ENCODE assay signal across 15 cellular contexts in the genomic region with DNA sequence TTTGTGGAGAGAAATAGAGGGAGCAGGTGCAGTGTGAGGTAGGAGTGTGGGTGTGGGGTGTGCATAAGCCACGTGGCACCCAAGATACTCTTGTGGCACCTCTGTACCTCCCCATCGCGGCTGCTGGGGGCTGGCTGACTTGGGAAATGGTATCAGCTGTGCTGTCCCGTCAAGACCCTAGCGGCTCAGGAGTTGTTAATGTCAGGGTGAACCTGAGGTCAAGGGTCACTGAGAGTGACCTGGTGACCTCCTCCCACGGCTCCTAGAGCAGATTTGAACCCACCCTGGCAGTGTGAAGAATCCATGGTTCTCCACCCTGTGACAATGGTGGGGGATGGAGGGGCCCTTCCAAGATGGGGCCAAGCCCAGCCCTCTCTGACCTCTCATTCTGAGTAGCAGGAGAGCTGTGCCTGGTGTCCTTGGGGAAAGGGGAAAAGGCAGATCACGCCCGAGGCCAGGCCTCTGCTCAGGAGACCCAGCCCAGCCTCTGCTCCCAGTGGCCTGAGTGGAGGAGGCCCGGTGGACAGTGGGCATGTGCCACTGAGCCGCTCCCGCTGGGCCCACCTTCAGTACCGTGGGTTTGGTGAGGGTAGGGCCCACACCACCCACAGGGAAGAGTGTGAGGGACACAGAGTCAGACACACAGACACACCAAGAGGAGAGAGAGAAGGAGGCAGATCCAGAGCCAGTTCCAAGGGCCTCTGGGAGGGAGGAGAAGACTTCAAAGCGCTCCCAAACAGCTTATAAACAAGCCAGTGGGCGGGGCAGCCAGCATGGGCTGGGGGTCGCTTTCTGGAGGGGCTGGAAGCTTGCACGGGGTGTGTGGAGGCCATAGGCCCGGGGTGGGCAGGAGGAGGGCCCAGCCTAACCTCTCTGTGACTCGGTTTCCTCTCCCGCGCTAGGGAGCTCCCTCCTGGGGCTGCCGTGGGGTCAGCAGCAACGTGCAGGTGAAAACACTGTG. TPM values are rescaled to one million over a fixed set of nuclear protein-coding genes. Genes with fewer than 3 reads are reported as not detected.
"Had no signal": no experiment of that assay in that cellular context is flagged by ENCODE, and none has a peak within 500 bp of the region (broad histone marks: within the 10 kb centered on the region; RNA-seq: fewer than 3 reads in every experiment).

No MANE protein-coding gene starts in this region.

- H3K36me3 ChIP-seq: esophagus squamous epithelium, heart right ventricle, transverse colon had no signal

- H3K4me3 ChIP-seq: esophagus squamous epithelium, heart right ventricle, transverse colon had no signal

- H3K27ac Mint-ChIP-seq: activated naive CD8-positive, alpha-beta T cell treated with anti-CD3 and anti-CD28 coated beads, Interleukin-2, amount 10 ng/mL, durations not matched to agents 7 days and 5 days had no signal

- H3K4me3 Mint-ChIP-seq: activated naive CD8-positive, alpha-beta T cell treated with anti-CD3 and anti-CD28 coated beads, Interleukin-2, amount 10 ng/mL, durations not matched to agents 7 days and 5 days had no signal

- H3K4me1 Mint-ChIP-seq: activated naive CD8-positive, alpha-beta T cell treated with anti-CD3 and anti-CD28 coated beads, Interleukin-2, amount 10 ng/mL, durations not matched to agents 7 days and 5 days had no signal

- H3K27ac ChIP-seq: heart right ventricle, transverse colon had no signal

- DNase-seq: activated CD4-positive, alpha-beta T cell treated with anti-CD3 and anti-CD28 coated beads, Interleukin-2, amount 50 U/mL, for 4 hours; activated gamma-delta T cell; activated naive CD8-positive, alpha-beta T cell treated with anti-CD3 and anti-CD28 coated beads, Interleukin-2, amount 10 ng/mL, durations not matched to agents 7 days and 5 days; activated T-cell treated with anti-CD3 and anti-CD28 coated beads, Interleukin-2, amount 50 U/mL, for 1 hour; esophagus squamous epithelium; foreskin fibroblast; heart right ventricle; left ventricle myocardium superior; mesendoderm; stimulated activated CD4-positive, alpha-beta T cell treated with anti-CD3 and anti-CD28 coated beads, Interleukin-12 subunit alpha, Interleukin-12 subunit beta, amount 100 ng/mL, for 4 hours; stimulated activated naive CD4-positive, alpha-beta T cell; substantia nigra; T-helper 2 cell; transverse colon had no signal

- H3K9me3 Mint-ChIP-seq: activated naive CD8-positive, alpha-beta T cell treated with anti-CD3 and anti-CD28 coated beads, Interleukin-2, amount 10 ng/mL, durations not matched to agents 7 days and 5 days had no signal

- H3K9me3 ChIP-seq: esophagus squamous epithelium, heart right ventricle, transverse colon had no signal

- H3K36me3 Mint-ChIP-seq: activated naive CD8-positive, alpha-beta T cell treated with anti-CD3 and anti-CD28 coated beads, Interleukin-2, amount 10 ng/mL, durations not matched to agents 7 days and 5 days had no signal

RNA-seq across cellular contexts. Expression of a gene that starts 2.8 kb away (rescaled TPM):
- total RNA-seq: activated naive CD8-positive, alpha-beta T cell treated with anti-CD3 and anti-CD28 coated beads, Interleukin-2, amount 10 ng/mL, durations not matched to agents 7 days and 5 days; bronchial epithelial cell; transverse colon had no signal
